Comparison of ENCODE assay signal across 7 cellular contexts in the genomic region with DNA sequence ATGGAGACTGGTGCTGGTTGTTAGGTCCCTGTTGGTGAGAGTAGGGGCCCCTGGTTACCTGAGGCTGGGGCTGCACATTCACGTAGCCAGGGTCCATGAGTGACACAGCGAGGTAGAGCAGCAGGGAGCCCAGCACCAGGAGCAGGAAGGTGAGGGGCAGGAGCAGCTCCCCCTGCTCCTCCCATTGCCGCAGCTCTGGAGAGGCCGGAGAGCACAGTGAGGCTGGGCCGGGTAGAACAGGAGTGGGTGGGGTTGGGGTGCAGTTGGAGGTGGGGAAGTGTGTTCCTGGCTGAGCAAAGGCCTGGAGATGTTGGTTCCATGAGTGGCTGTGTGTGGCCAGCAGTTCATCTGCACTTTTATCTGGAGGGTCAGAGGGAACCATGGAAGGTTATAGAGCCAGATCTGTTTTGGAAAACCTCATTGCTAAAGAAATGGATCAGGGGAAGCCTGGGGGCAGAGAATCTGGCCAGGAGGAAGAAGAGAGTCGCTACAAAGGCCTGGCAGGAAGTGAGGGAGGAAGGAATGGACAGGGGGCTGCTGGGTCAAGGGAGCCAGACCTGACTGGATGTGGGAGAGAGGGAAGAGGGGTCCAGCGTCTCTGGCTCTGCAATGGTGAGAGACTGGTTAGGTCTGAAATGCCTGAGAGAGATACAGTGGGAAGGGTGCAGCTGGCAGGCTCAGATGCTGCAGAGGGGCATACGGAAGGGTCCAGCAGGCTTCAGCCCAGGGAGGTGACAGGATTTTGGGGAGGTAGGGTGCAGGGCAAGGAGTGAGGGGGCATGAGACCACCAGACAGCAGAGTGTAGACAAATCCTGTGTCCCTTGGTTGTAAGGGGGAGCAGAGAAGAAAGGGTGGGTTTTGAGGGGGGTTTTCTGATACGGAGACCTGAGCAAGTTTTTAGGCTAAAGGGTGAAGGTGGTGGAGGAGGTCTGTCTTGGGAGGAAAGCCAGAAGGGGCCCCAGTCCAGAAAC. TPM values are rescaled to one million over a fixed set of nuclear protein-coding genes. Genes with fewer than 3 reads are reported as not detected.
DNase-seq lines count a peak whose midpoint lies in the region; TF ChIP-seq lines count a peak whose summit lies in the region.

No MANE protein-coding gene starts in this region.

- peak overlapping the region; percentile 82 for H3K27ac ChIP-seq in RWPE1
- H3K27ac ChIP-seq in esophagus (ENCODE audit: low read depth in 2 of 2, low read length in 1 of 2) = peak overlapping the region; percentile 48 to 79
- peak overlapping the region in 6 of 8 donors; percentile 39 to 92 (median 84) for H3K27ac ChIP-seq in spleen

- H3K36me3 ChIP-seq in HAP-1 (replicated peaks) (peaks cover 31% of the 10 kb centered on the region), esophagus (ENCODE audit: control insufficient read depth in 2 of 2, insufficient read depth in 2 of 2, low read length in 1 of 2) (peaks cover 0 to 13% of the 10 kb centered on the region in 2 donors), spleen (peaks cover 0 to 34% (median 23%) of the 10 kb centered on the region in 6 donors)

- intact Hi-C loops in spleen (cut with DNase I; ENCODE audit: low total_unique reads) = no loop called here

- no peak for TF ChIP-seq POLR2A in spleen (IDR thresholded peaks at IDR 0.05)

- H3K27me3 ChIP-seq in HAP-1 (ENCODE audit: low read depth) = no peaks in the 10 kb centered on the region
- no peaks in the 10 kb centered on the region for H3K27me3 ChIP-seq in esophagus (ENCODE audit: control insufficient read depth in 1 of 2, insufficient read depth in 2 of 2, low read length in 2 of 2)
- no peaks in the 10 kb centered on the region for H3K27me3 ChIP-seq in spleen (replicated peaks in 1 of 7)

- H3K4me3 ChIP-seq in HAP-1 (peak overlapping the region; percentile 86), esophagus (ENCODE audit: low read depth in 1 of 2, low read length in 2 of 2) (peak overlapping the region in 1 of 2 donors; percentile 49), spleen (peak overlapping the region in 6 of 8 donors; percentile 65 to 91 (median 79))

- DNase-seq in HAP-1 (ENCODE audit: low spot score in 2 of 2) (no peak), RWPE1 (ENCODE audit: low spot score) (no peak), spleen (no peak), putamen (ENCODE audit: low spot score) (no peak)
- DNase-seq in effector CD8-positive, alpha-beta T cell (lab: John Stamatoyannopoulos, UW) = no peak
- DNase-seq in stimulated activated naive CD4-positive, alpha-beta T cell (lab: John Stamatoyannopoulos, UW) = no peak

- CTCF ChIA-PET in RWPE1 (lab: Yijun Ruan, JAX) = interaction anchor here (0.6 to 2.5 kb wide), 4 partner anchors 11 to 598 kb away, joined by 4 to 16 read pairs (median 6); a partner anchor contains a TSS

- no peaks in the 10 kb centered on the region for H3K9me3 ChIP-seq in HAP-1
- H3K9me3 ChIP-seq in esophagus (ENCODE audit: control insufficient read depth in 2 of 2, insufficient read depth in 1 of 2, low read depth in 1 of 2, low read length in 1 of 2) = no peaks in the 10 kb centered on the region
- H3K9me3 ChIP-seq in spleen = no peaks in the 10 kb centered on the region

- 49 to 58% methylated on average over 9 of the region's 9 CpGs for WGBS in esophagus, 2 donors
- WGBS in spleen, 5 donors = 53 to 67% (median 58%) methylated on average over 9 of the region's 9 CpGs

- in situ Hi-C loops in HAP-1 (cut with MboI; ENCODE audit: low sequenced_read_pairs) = no loop called here

- POLR2A ChIA-PET in RWPE1 (lab: Yijun Ruan, JAX; ENCODE audit: low non-redundant PET) = interaction anchor here (0.6 kb wide), 1 partner anchor 858 kb away, joined by 3 read pairs; no protein-coding TSS in a partner anchor

- H3K4me1 ChIP-seq in HAP-1 (peaks cover 12% of the 10 kb centered on the region), esophagus (ENCODE audit: control insufficient read depth in 2 of 2, insufficient read depth in 2 of 2, low read length in 1 of 2) (peaks cover 3 to 15% of the 10 kb centered on the region in 2 donors), spleen (peaks cover 4 to 44% (median 27%) of the 10 kb centered on the region in 6 donors)

- TF ChIP-seq CTCF in RWPE1 (conservative IDR thresholded peaks at IDR 0.05; ENCODE audit: low read depth) (no peak), spleen (IDR thresholded peaks at IDR 0.05 in 8 of 11, conservative IDR thresholded peaks at IDR 0.05 in 3 of 11) (no peak)

RNA-seq across cellular contexts. Expression of a gene that starts 1.3 kb away (rescaled TPM):
- polyA plus RNA-seq in esophagus = 10 to 100 TPM; 73.2 to 76.0 TPM
- total RNA-seq in spleen = 10 to 100 TPM; 21.5 to 73.4 (median 24.4) TPM
- polyA plus RNA-seq in spleen = 10 to 100 TPM; 31.7 to 51.0 (median 41.5) TPM

RNA-seq across cellular contexts. Expression of a gene that starts 20.4 kb away (rescaled TPM):
- 1 to 10 TPM; 3.5 to 4.3 TPM for polyA plus RNA-seq in esophagus
- total RNA-seq in spleen = 10 to 100 TPM in 4 of 7 donors, 1 to 10 TPM in 3; 5.6 to 18.5 (median 10.0) TPM
- polyA plus RNA-seq in spleen = 10 to 100 TPM in 1 of 3 donors, 1 to 10 TPM in 2; 4.1 to 15.1 (median 9.5) TPM

RNA-seq across cellular contexts. Expression of a gene that starts 33.6 kb away (rescaled TPM):
- 100 to 1,000 TPM in 1 of 2 donors, 10 to 100 TPM in 1; 66.3 to 126 TPM for polyA plus RNA-seq in esophagus
- total RNA-seq in spleen = 100 to 1,000 TPM; 140 to 251 (median 216) TPM
- 100 to 1,000 TPM; 127 to 159 (median 158) TPM for polyA plus RNA-seq in spleen

RNA-seq across cellular contexts. Expression of a gene that starts 49.1 kb away (rescaled TPM):
- polyA plus RNA-seq in esophagus = 10 to 100 TPM; 15.1 to 16.8 TPM
- 10 to 100 TPM; 27.8 to 65.5 (median 38.0) TPM for total RNA-seq in spleen
- polyA plus RNA-seq in spleen = 10 to 100 TPM; 10.5 to 17.1 (median 13.1) TPM
